21 cellular contexts compared by ENCODE assay signal in genomic region chr7:68166525-68166924, GRCh38.
DNase-seq lines count a peak whose midpoint lies in the region; ATAC-seq and TF ChIP-seq lines count a peak whose summit lies in the region.
"Had no signal": no experiment of that assay in that cellular context is flagged by ENCODE, and none has a peak within 500 bp of the region (broad histone marks: within the 10 kb centered on the region; RNA-seq: fewer than 3 reads in every experiment).

No MANE protein-coding gene starts in this region.

- TF ChIP-seq EP300 in neural cell (conservative IDR thresholded peaks at IDR 0.05; ENCODE audit: poor library complexity, severe bottlenecking) (no peak), esophagus muscularis mucosa (IDR thresholded peaks at IDR 0.05) (no peak)

- TF ChIP-seq CTCF in neural cell (IDR thresholded peaks at IDR 0.05; ENCODE audit: poor library complexity, severe bottlenecking) (no peak), esophagus muscularis mucosa (IDR thresholded peaks at IDR 0.05) (no peak)

- H3K4me3 ChIP-seq in SJCRH30 = no peak overlapping the region
- H3K4me3 ChIP-seq in neural cell (ENCODE audit: low read length) = no peak overlapping the region
- no peak overlapping the region for H3K4me3 ChIP-seq in esophagus muscularis mucosa
- H3K4me3 ChIP-seq: BLaER1 had no signal

- DNase-seq in DMS 273 treated with DMSO at 0.1 percent for 48 hours (lab: John Stamatoyannopoulos, UW) (peak; percentile 92), NCI-H2171 (lab: John Stamatoyannopoulos, UW) (peak; percentile 91), SJCRH30 (peak; percentile 6 to 52), esophagus muscularis mucosa (ENCODE audit: extremely low spot score) (no peak)
- DNase-seq in stimulated activated CD4-positive, alpha-beta T cell treated with anti-CD3 and anti-CD28 coated beads, Interleukin-15, amount 100 ng/mL, for 24 hours = no peak
- DNase-seq: Caco-2; CD4-positive, alpha-beta T cell; DMS53; EL; GF-D8; IMR-90; NCI-H187 treated with DMSO at 0.1 percent for 48 hours; NCI-H446; NK-92 treated with Interleukin-12 subunit alpha and Interleukin-12 subunit beta, amount 100 ng/mL, for 24 hours; SHP77 treated with DMSO at 0.1 percent for 48 hours; T-helper 1 cell had no signal

- no peaks in the 10 kb centered on the region for H3K36me3 ChIP-seq in SJCRH30
- H3K36me3 ChIP-seq in neural cell (ENCODE audit: insufficient read depth, low read length) = no peaks in the 10 kb centered on the region
- no peaks in the 10 kb centered on the region for H3K36me3 ChIP-seq in esophagus muscularis mucosa
- H3K36me3 ChIP-seq: BLaER1 had no signal

- no peaks in the 10 kb centered on the region for H4K20me1 ChIP-seq in neural cell (ENCODE audit: insufficient read depth)
- H4K20me1 ChIP-seq: BLaER1 had no signal

- WGBS in esophagus muscularis mucosa = 44% methylated on average over 3 of the region's 3 CpGs

- no peaks in the 10 kb centered on the region for H3K27me3 ChIP-seq in SJCRH30
- H3K27me3 ChIP-seq in neural cell (ENCODE audit: insufficient read depth, low read depth, low read length) = no peaks in the 10 kb centered on the region
- no peaks in the 10 kb centered on the region for H3K27me3 ChIP-seq in esophagus muscularis mucosa
- H3K27me3 ChIP-seq: BLaER1 had no signal

- no peaks in the 10 kb centered on the region for H3K9me3 ChIP-seq in SJCRH30 (replicated peaks)
- H3K9me3 ChIP-seq in neural cell (ENCODE audit: low read length) = no peaks in the 10 kb centered on the region
- no peaks in the 10 kb centered on the region for H3K9me3 ChIP-seq in esophagus muscularis mucosa
- H3K9me3 ChIP-seq: BLaER1 had no signal

- H3K79me2 ChIP-seq in neural cell (replicated peaks; ENCODE audit: insufficient read depth, low read length) = no peaks in the 10 kb centered on the region

- TF ChIP-seq POLR2A in esophagus muscularis mucosa (IDR thresholded peaks at IDR 0.05; ENCODE audit: low read depth) = no peak

- intact Hi-C loops in esophagus muscularis mucosa (cut with DNase I) = no loop called here

- H3K4me2 ChIP-seq in neural cell (ENCODE audit: low read length) = no peak overlapping the region
- H3K4me2 ChIP-seq: BLaER1, KMS-11 had no signal

- H2AFZ ChIP-seq in neural cell (ENCODE audit: low read depth, low read length) = no peak overlapping the region

- H3F3A ChIP-seq in neural cell (ENCODE audit: insufficient read depth, low read length, poor library complexity, severe bottlenecking) = no peaks in the 10 kb centered on the region

- H3K9me2 ChIP-seq in neural cell (ENCODE audit: insufficient read depth, low read length) = no peaks in the 10 kb centered on the region

- TF ChIP-seq RAD21 in neural cell (conservative IDR thresholded peaks at IDR 0.05) = no peak

- no peak overlapping the region for H3K27ac ChIP-seq in SJCRH30
- H3K27ac ChIP-seq in neural cell (ENCODE audit: low read length) = no peak overlapping the region
- H3K27ac ChIP-seq in esophagus muscularis mucosa (replicated peaks in 1 of 4) = no peak overlapping the region
- H3K27ac ChIP-seq: BLaER1, KMS-11, RWPE1 had no signal

- H3K4me1 ChIP-seq in SJCRH30 (no peaks in the 10 kb centered on the region), esophagus muscularis mucosa (no peaks in the 10 kb centered on the region)
- H3K4me1 ChIP-seq: Caco-2 had no signal

- no peak for ATAC-seq in GM18517 (IDR thresholded peaks at IDR 0.05; ENCODE audit: unreplicated experiment)

- no peak overlapping the region for H3K9ac ChIP-seq in neural cell (ENCODE audit: low read length)
- H3K9ac ChIP-seq: BLaER1, KMS-11 had no signal

TF ChIP-seq in neural cell, 6 proteins besides CTCF, POLR2A, EP300 and RAD21:
- TF ChIP-seq POLR2AphosphoS5 (IDR thresholded peaks at IDR 0.05) (peak; percentile 32), TAF1 (IDR thresholded peaks at IDR 0.05; ENCODE audit: low read depth) (no peak)

Comparison
In these comparisons a context has a peak if more than half of its experiments do, and no peak if none do; other contexts are left out.
1. DNase-seq: peak in DMS 273 treated with DMSO at 0.1 percent for 48 hours (single experiment), NCI-H2171 (single experiment) and SJCRH30 (2 of 2); none in esophagus muscularis mucosa (single experiment) and stimulated activated CD4-positive, alpha-beta T cell treated with anti-CD3 and anti-CD28 coated beads, Interleukin-15, amount 100 ng/mL, for 24 hours (single experiment).